ENCODE assay signal across 1 cellular context in genomic region chr16:89607453-89607852, GRCh38.
TF ChIP-seq lines count a peak whose summit lies in the region.

No MANE protein-coding gene starts in this region.

TF ChIP-seq in K562, 482 proteins besides CTCF, POLR2A, EP300 and RAD21 (continued from another document and continues in another):
- peak; percentile 30; the same call in 1 of the 2 replicates for TF ChIP-seq MGA (IDR thresholded peaks at IDR 0.05)
- TF ChIP-seq HBP1 (CRISPR knock-in tag; IDR thresholded peaks at IDR 0.05) = no peak
- TF ChIP-seq CBFA2T3 (IDR thresholded peaks at IDR 0.05) = peak; percentile 77
- peak; percentile 69; the same call in 1 of the 2 replicates for TF ChIP-seq TFAP4 (CRISPR knock-in tag; IDR thresholded peaks at IDR 0.05; ENCODE audit: borderline replicate concordance)
- peak; percentile 43; the same call in 1 of the 2 replicates for TF ChIP-seq GATA2 (CRISPR knock-in tag; IDR thresholded peaks at IDR 0.05)
- no peak for TF ChIP-seq HMGN3 (IDR thresholded peaks at IDR 0.05; ENCODE audit: borderline replicate concordance, extremely low read depth, insufficient read length, low read depth, low read length)
- TF ChIP-seq ZFX (CRISPR knock-in tag; IDR thresholded peaks at IDR 0.05) = peak; percentile 73
- no peak for TF ChIP-seq GTF2B (IDR thresholded peaks at IDR 0.05; ENCODE audit: extremely low read depth, insufficient read length)
- no peak for TF ChIP-seq SPI1 (IDR thresholded peaks at IDR 0.05; ENCODE audit: borderline replicate concordance, low read depth, low read length)
- TF ChIP-seq MCM5 (IDR thresholded peaks at IDR 0.05; ENCODE audit: low read depth) = no peak
- TF ChIP-seq BCOR (IDR thresholded peaks at IDR 0.05) = no peak
- TF ChIP-seq AFF4 (CRISPR knock-in tag; IDR thresholded peaks at IDR 0.05) = no peak
- no peak for TF ChIP-seq USF2 (CRISPR knock-in tag; IDR thresholded peaks at IDR 0.05)
- TF ChIP-seq ELF2 (CRISPR knock-in tag; IDR thresholded peaks at IDR 0.05) = no peak
- no peak for TF ChIP-seq CHAMP1 (IDR thresholded peaks at IDR 0.05)
- no peak for TF ChIP-seq PHF20 (IDR thresholded peaks at IDR 0.05; ENCODE audit: partially characterized antibody)
- no peak for TF ChIP-seq SMAD3 (CRISPR knock-in tag; conservative IDR thresholded peaks at IDR 0.05)
- no peak for TF ChIP-seq CHD2 (IDR thresholded peaks at IDR 0.05; ENCODE audit: low read depth, low read length)
- peak; percentile 83 for TF ChIP-seq TCF3 (CRISPR knock-in tag; IDR thresholded peaks at IDR 0.05)
- TF ChIP-seq PURB (CRISPR knock-in tag; IDR thresholded peaks at IDR 0.05; ENCODE audit: low read depth) = no peak
- peak in 1 of 2 experiments; percentile 60; a peak in 1 of 4 replicates for TF ChIP-seq TEAD1 (CRISPR knock-in tag; IDR thresholded peaks at IDR 0.05)
- TF ChIP-seq ZBTB8A (IDR thresholded peaks at IDR 0.05; ENCODE audit: partially characterized antibody) = no peak
- no peak for TF ChIP-seq CREB5 (CRISPR knock-in tag; IDR thresholded peaks at IDR 0.05)
- TF ChIP-seq E2F6 (IDR thresholded peaks at IDR 0.05; ENCODE audit: borderline replicate concordance in 1 of 2, extremely low read depth in 1 of 2, insufficient read depth in 1 of 2, insufficient read length in 1 of 2, low read depth in 1 of 2, low read length in 1 of 2, poor library complexity in 1 of 2, severe bottlenecking in 1 of 2) = no peak
- no peak for TF ChIP-seq RBBP5 (IDR thresholded peaks at IDR 0.05; ENCODE audit: borderline replicate concordance, insufficient read depth, low read length, poor library complexity, severe bottlenecking)
- 0 out of 2 replicates have a peak, but pooled peaks have one; percentile 42 for TF ChIP-seq ETV5 (CRISPR knock-in tag; IDR thresholded peaks at IDR 0.05; ENCODE audit: low read depth)
- TF ChIP-seq HDAC1 (IDR thresholded peaks at IDR 0.05) = no peak
- no peak for TF ChIP-seq PHTF2 (CRISPR knock-in tag; IDR thresholded peaks at IDR 0.05)
- TF ChIP-seq CHD1 (IDR thresholded peaks at IDR 0.05; ENCODE audit: low read length) = no peak
